In the genomic region with DNA sequence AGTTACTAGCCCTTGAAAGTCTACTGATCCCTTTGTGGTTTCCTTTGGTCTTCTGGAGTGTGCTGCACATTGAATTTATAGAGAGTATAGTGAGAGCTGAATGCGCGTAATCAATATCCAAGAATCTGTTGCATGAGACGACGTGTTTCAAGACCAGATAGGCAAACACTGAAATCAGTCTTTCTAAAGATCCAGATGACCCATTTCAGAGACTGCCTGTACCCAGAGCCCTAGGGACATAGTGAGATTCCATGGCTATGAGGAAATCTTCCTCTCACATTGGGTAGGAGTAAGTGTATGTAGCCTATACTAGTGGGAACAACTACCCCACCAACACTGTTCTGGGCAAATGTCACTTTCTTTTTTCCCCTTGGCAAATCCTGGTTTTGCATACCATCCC, we compare ENCODE assay signal across 29 cellular contexts.
"Had no signal": no experiment of that assay in that cellular context is flagged by ENCODE, and none has a peak within 500 bp of the region (broad histone marks: within the 10 kb centered on the region; RNA-seq: fewer than 3 reads in every experiment).

No MANE protein-coding gene starts in this region.

- H3K4me3 Mint-ChIP-seq: activated CD4-positive, alpha-beta T cell treated with anti-CD3 and anti-CD28 coated beads, Interleukin-2, amount 10 ng/mL, durations not matched to agents 7 days and 5 days; activated naive CD8-positive, alpha-beta T cell; activated T-cell treated with anti-CD3 and anti-CD28 coated beads, Interleukin-2, amount 50 U/mL, for 24 hours; nephron progenitor cell; T-helper 2 cell treated with Interferon-gamma antibody and Interleukin-4, amounts not matched to agents 5 μg/mL and 100 μg/mL, for 36 hours had no signal

- H3K27me3 ChIP-seq: adrenal gland, ascending aorta, brain microvascular endothelial cell, colonic mucosa, dorsolateral prefrontal cortex, esophagus muscularis mucosa, gastrocnemius medialis, thyroid gland had no signal

- H3K9me3 ChIP-seq: adrenal gland, ascending aorta, colonic mucosa, esophagus muscularis mucosa, gastrocnemius medialis, lower lobe of right lung, mucosa of descending colon, thyroid gland had no signal

- H3K4me3 ChIP-seq: adrenal gland, ascending aorta, colonic mucosa, esophagus muscularis mucosa, gastrocnemius medialis, lower lobe of right lung, mucosa of descending colon, thyroid gland had no signal

- H3K27ac ChIP-seq: ascending aorta, brain microvascular endothelial cell, colonic mucosa, gastrocnemius medialis, lower lobe of right lung, WERI-Rb-1 had no signal

- ATAC-seq: effector memory CD8-positive, alpha-beta T cell; gastrocnemius medialis; lower lobe of right lung; mucosa of descending colon; stimulated activated naive CD8-positive, alpha-beta T cell treated with anti-CD3 and anti-CD28 coated beads, Interleukin-15, Interleukin-2, amounts not matched to agents 100 U/mL and 50 U/mL, for 24 hours had no signal

- H3K36me3 ChIP-seq: adrenal gland, ascending aorta, brain microvascular endothelial cell, colonic mucosa, esophagus muscularis mucosa, gastrocnemius medialis, lower lobe of right lung, thyroid gland, WERI-Rb-1 had no signal

- DNase-seq: activated CD4-positive, alpha-beta T cell treated with anti-CD3 and anti-CD28 coated beads, Interleukin-2, amount 10 ng/mL, durations not matched to agents 7 days and 5 days; activated CD4-positive, CD25-positive, alpha-beta regulatory T cell treated with anti-CD3 and anti-CD28 coated beads, Interleukin-2, amount 50 U/mL, for 72 hours; activated CD8-positive, alpha-beta memory T cell treated with anti-CD3 and anti-CD28 coated beads, Interleukin-2, amount 50 U/mL, for 4 hours; activated naive CD4-positive, alpha-beta T cell; activated T-cell treated with anti-CD3 and anti-CD28 coated beads, Interleukin-2, amount 50 U/mL, for 24 hours; brain microvascular endothelial cell; central memory CD4-positive, alpha-beta T cell; colonic mucosa; dorsolateral prefrontal cortex; effector memory CD8-positive, alpha-beta T cell; gastrocnemius medialis; head of caudate nucleus; left cardiac atrium; lower lobe of right lung; mesendoderm; mucosa of descending colon; nephron progenitor cell; nucleus accumbens; stimulated activated CD4-positive, alpha-beta T cell treated with anti-CD3 and anti-CD28 coated beads, Interleukin-4, amount 100 ng/mL, for 24 hours; stimulated activated naive CD8-positive, alpha-beta T cell treated with anti-CD3 and anti-CD28 coated beads, Interleukin-15, Interleukin-2, amounts not matched to agents 100 U/mL and 50 U/mL, for 24 hours; substantia nigra; thyroid gland; WERI-Rb-1 had no signal

- H3K27me3 Mint-ChIP-seq: activated CD4-positive, alpha-beta T cell treated with anti-CD3 and anti-CD28 coated beads, Interleukin-2, amount 10 ng/mL, durations not matched to agents 7 days and 5 days; activated naive CD8-positive, alpha-beta T cell; activated T-cell treated with anti-CD3 and anti-CD28 coated beads, Interleukin-2, amount 50 U/mL, for 24 hours; effector memory CD8-positive, alpha-beta T cell had no signal

- H3K9me3 Mint-ChIP-seq: activated CD4-positive, alpha-beta T cell treated with anti-CD3 and anti-CD28 coated beads, Interleukin-2, amount 10 ng/mL, durations not matched to agents 7 days and 5 days; activated T-cell treated with anti-CD3 and anti-CD28 coated beads, Interleukin-2, amount 50 U/mL, for 24 hours; activated T-helper 2 cell treated with anti-CD3 and anti-CD28 coated beads, Interferon-gamma antibody, Interleukin-2, Interleukin-4, amounts not matched to agents 10 μg/mL and 5 μg/mL and 100 μg/mL, durations not matched to agents 14 hours and 24 hours and 36 hours; effector memory CD8-positive, alpha-beta T cell; T-helper 2 cell treated with Interferon-gamma antibody and Interleukin-4, amounts not matched to agents 5 μg/mL and 100 μg/mL, for 36 hours had no signal

- H3K27ac Mint-ChIP-seq: activated CD4-positive, alpha-beta T cell treated with anti-CD3 and anti-CD28 coated beads, Interleukin-2, amount 10 ng/mL, durations not matched to agents 7 days and 5 days; activated naive CD8-positive, alpha-beta T cell; activated T-cell treated with anti-CD3 and anti-CD28 coated beads, Interleukin-2, amount 50 U/mL, for 24 hours; activated T-helper 2 cell treated with anti-CD3 and anti-CD28 coated beads, Interferon-gamma antibody, Interleukin-2, Interleukin-4, amounts not matched to agents 10 μg/mL and 5 μg/mL and 100 μg/mL, durations not matched to agents 14 hours and 24 hours and 36 hours; T-helper 2 cell treated with Interferon-gamma antibody and Interleukin-4, amounts not matched to agents 5 μg/mL and 100 μg/mL, for 36 hours had no signal
